In genomic region chr3:79366414-79366813, GRCh38 we compare ENCODE assay signal across 24 cellular contexts.
"Had no signal": no experiment of that assay in that cellular context is flagged by ENCODE, and none has a peak within 500 bp of the region (broad histone marks: within the 10 kb centered on the region; RNA-seq: fewer than 3 reads in every experiment).

No MANE protein-coding gene starts in this region.

- H3K36me3 ChIP-seq: ascending aorta, cardiac muscle cell, left lung, right atrium auricular region, suprapubic skin, transverse colon, vagina had no signal

- H3K4me3 ChIP-seq: ascending aorta, cardiac muscle cell, left lung, right atrium auricular region, suprapubic skin, transverse colon, vagina had no signal

- H3K9me3 ChIP-seq: ascending aorta, left lung, right atrium auricular region, suprapubic skin, transverse colon, vagina had no signal

- H3K27me3 ChIP-seq: ascending aorta, cardiac muscle cell, left lung, right atrium auricular region, suprapubic skin, transverse colon, vagina had no signal

- ATAC-seq: activated CD4-positive, CD25-positive, alpha-beta regulatory T cell treated with anti-CD3 and anti-CD28 coated beads, Interleukin-2, amount 50 U/mL, for 24 hours; activated naive CD8-positive, alpha-beta T cell treated with anti-CD3 and anti-CD28 coated beads, Interleukin-2, amount 50 U/mL, for 24 hours; left lung; stimulated activated naive CD8-positive, alpha-beta T cell treated with anti-CD3 and anti-CD28 coated beads, Interleukin-15, amount 100 ng/mL, for 72 hours had no signal

- H3K27ac ChIP-seq: ascending aorta, cardiac muscle cell, left lung, right atrium auricular region, suprapubic skin, transverse colon, vagina had no signal

- H3K4me1 ChIP-seq: ascending aorta, left lung, right atrium auricular region had no signal

- DNase-seq: activated CD4-positive, alpha-beta T cell treated with anti-CD3 and anti-CD28 coated beads, Interleukin-2, amount 10 ng/mL, durations not matched to agents 7 days and 5 days; activated CD8-positive, alpha-beta memory T cell treated with anti-CD3 and anti-CD28 coated beads, Interleukin-2, amount 50 U/mL, for 4 hours; activated effector memory CD4-positive, alpha-beta T cell treated with Interleukin-2 at 50 U/mL for 16 hours; activated naive CD4-positive, alpha-beta T cell treated with anti-CD3 and anti-CD28 coated beads, Interleukin-2, amount 10 ng/mL, durations not matched to agents 7 days and 5 days; activated naive CD8-positive, alpha-beta T cell treated with anti-CD3 and anti-CD28 coated beads, Interleukin-2, amount 50 U/mL, for 24 hours; activated T-cell treated with anti-CD3 and anti-CD28 coated beads, Interleukin-2, amount 50 U/mL, for 48 hours; effector memory CD4-positive, alpha-beta T cell; head of caudate nucleus; kidney; left lung; midbrain; nephron progenitor cell; nucleus accumbens; small intestine; stimulated activated CD4-positive, alpha-beta T cell treated with anti-CD3 and anti-CD28 coated beads, Interleukin-4, amount 100 ng/mL, for 1 hour; stimulated activated naive CD8-positive, alpha-beta T cell treated with anti-CD3 and anti-CD28 coated beads, Interleukin-15, amount 100 ng/mL, for 72 hours; T1000; transverse colon had no signal
